In genomic region chr1:1406101-1406820, GRCh38 we compare ENCODE assay signal across 8 cellular contexts. TPM values are rescaled to one million over a fixed set of nuclear protein-coding genes. Genes with fewer than 3 reads are reported as not detected.
DNase-seq lines count a peak whose midpoint lies in the region; ATAC-seq and TF ChIP-seq lines count a peak whose summit lies in the region.

No MANE protein-coding gene starts in this region.

- ATAC-seq in body of pancreas: no peak
- ATAC-seq in lung (ENCODE audit: insufficient read depth, low FRiP score): no peak
- ATAC-seq in HG03571 (IDR thresholded peaks at IDR 0.05; ENCODE audit: unreplicated experiment): no peak
- no peak for ATAC-seq in GM18511 (IDR thresholded peaks at IDR 0.05; ENCODE audit: unreplicated experiment)

- TF ChIP-seq POLR2A in body of pancreas (IDR thresholded peaks at IDR 0.05) (no peak), uterus (IDR thresholded peaks at IDR 0.05) (no peak)

- WGBS in body of pancreas, 2 donors: 32 to 43% methylated on average over 40 to 41 of the region's 43 CpGs
- WGBS in lung, 2 donors: 41 to 44% methylated on average over 42 to 43 of the region's 43 CpGs

- H3K27me3 ChIP-seq in cardiac muscle cell (no peaks in the 10 kb centered on the region), body of pancreas (no peaks in the 10 kb centered on the region), lung (ENCODE audit: control insufficient read depth, insufficient read depth) (no peaks in the 10 kb centered on the region), uterus (no peaks in the 10 kb centered on the region)

- H3K4me3 ChIP-seq in cardiac muscle cell (peak overlapping the region; percentile 72), body of pancreas (peak overlapping the region; percentile 98 to 99), lung (peak overlapping the region; percentile 99), uterus (peak overlapping the region; percentile 84 to 88)

- no peak for DNase-seq in cardiac muscle cell (ENCODE audit: low read depth in 1 of 2, low spot score in 1 of 2)
- DNase-seq in cardiac septum (ENCODE audit: low spot score): no peak
- no peak for DNase-seq in body of pancreas
- no peak for DNase-seq in lung (ENCODE audit: low spot score)
- no peak for DNase-seq in uterus
- no peak for DNase-seq in SHP77 treated with DMSO at 0.1 percent for 48 hours (lab: John Stamatoyannopoulos, UW)

- no peaks in the 10 kb centered on the region for H3K9me3 ChIP-seq in cardiac muscle cell (ENCODE audit: low read depth)
- no peaks in the 10 kb centered on the region for H3K9me3 ChIP-seq in body of pancreas
- H3K9me3 ChIP-seq in lung (ENCODE audit: control insufficient read depth in 2 of 2, insufficient read depth in 1 of 2, low read length in 1 of 2): no peaks in the 10 kb centered on the region
- H3K9me3 ChIP-seq in uterus: no peaks in the 10 kb centered on the region

- H3K36me3 ChIP-seq in cardiac muscle cell (peaks cover 24% of the 10 kb centered on the region), body of pancreas (replicated peaks in 1 of 2; ENCODE audit: insufficient read depth in 1 of 2, low read depth in 2 of 2) (peaks cover 0 to 5% of the 10 kb centered on the region in 2 donors), lung (ENCODE audit: control insufficient read depth in 2 of 2, insufficient read depth in 2 of 2, low read length in 2 of 2) (peaks cover 6 to 29% of the 10 kb centered on the region in 2 donors), uterus (no peaks in the 10 kb centered on the region)

- intact Hi-C loops in cardiac septum (cut with DNase I): loop anchor here (2.0 kb wide), 1 partner anchor 31 kb away; the partner anchor contains the start of gene AURKAIP1
- intact Hi-C loops in body of pancreas (cut with DNase I): no loop called here
- intact Hi-C loops in uterus (cut with DNase I; ENCODE audit: low total_unique reads): no loop called here

- peak overlapping the region; percentile 84 for H3K27ac ChIP-seq in cardiac muscle cell
- H3K27ac ChIP-seq in body of pancreas: peak overlapping the region; percentile 40 to 89 (median 72)
- H3K27ac ChIP-seq in lung (ENCODE audit: low read depth in 1 of 2, low read length in 1 of 2): peak overlapping the region; percentile 85 to 96
- peak overlapping the region; percentile 72 to 82 for H3K27ac ChIP-seq in uterus

- peaks cover 11% of the 10 kb centered on the region for H3K4me1 ChIP-seq in cardiac muscle cell (ENCODE audit: low read depth)
- peaks cover 41% of the 10 kb centered on the region for H3K4me1 ChIP-seq in body of pancreas
- H3K4me1 ChIP-seq in lung (ENCODE audit: control insufficient read depth in 2 of 2, insufficient read depth in 2 of 2, low read length in 2 of 2): peaks cover 12 to 16% of the 10 kb centered on the region in 2 donors
- H3K4me1 ChIP-seq in uterus: peaks cover 7 to 19% of the 10 kb centered on the region in 2 donors

- TF ChIP-seq CTCF in cardiac muscle cell (IDR thresholded peaks at IDR 0.05; ENCODE audit: low read depth, low read length) (no peak), body of pancreas (IDR thresholded peaks at IDR 0.05) (no peak), lung (IDR thresholded peaks at IDR 0.05; ENCODE audit: control extremely low read depth, extremely low read depth) (no peak), uterus (IDR thresholded peaks at IDR 0.05) (no peak)

RNA-seq across cellular contexts. Expression of gene MRPL20, which starts 0.8 kb away (rescaled TPM):
- total RNA-seq in cardiac muscle cell (97.6 and 168 TPM in 2 replicates), cardiac septum (127 TPM), body of pancreas (10 to 100 TPM; 72.8 to 85.9 TPM), lung (100 to 1,000 TPM in 1 of 2 donors, 10 to 100 TPM in 1; 60.1 to 115 TPM), uterus (100 to 1,000 TPM in 1 of 4 donors, 10 to 100 TPM in 3; 34.3 to 114 (median 65.1) TPM)
- polyA plus RNA-seq in cardiac muscle cell (204 and 255 TPM in 2 replicates), lung (100 to 1,000 TPM; 129 to 181 TPM)

RNA-seq across cellular contexts. Expression of gene CCNL2, which starts 7.1 kb away (rescaled TPM):
- 183 and 230 TPM in 2 replicates for total RNA-seq in cardiac muscle cell
- 283 and 301 TPM in 2 replicates for polyA plus RNA-seq in cardiac muscle cell
- 78.6 TPM for total RNA-seq in cardiac septum
- total RNA-seq in body of pancreas: 100 to 1,000 TPM; 225 to 246 TPM
- total RNA-seq in lung: 100 to 1,000 TPM; 157 to 385 TPM
- polyA plus RNA-seq in lung: 100 to 1,000 TPM in 1 of 2 donors, 10 to 100 TPM in 1; 97.9 to 230 TPM
- total RNA-seq in uterus: 100 to 1,000 TPM; 207 to 351 (median 281) TPM

RNA-seq across cellular contexts. Expression of gene ANKRD65, which starts 14.8 kb away (rescaled TPM):
- total RNA-seq in cardiac muscle cell (0.49 and 0.60 TPM in 2 replicates), cardiac septum (1.8 TPM), body of pancreas (10 to 100 TPM; 11.2 to 15.5 TPM), lung (10 to 100 TPM; 30.2 to 54.2 TPM), uterus (10 to 100 TPM in 2 of 4 donors, 1 to 10 TPM in 2; 1.3 to 20.0 (median 6.7) TPM)
- polyA plus RNA-seq in cardiac muscle cell (0.32 and 2.0 TPM in 2 replicates), lung (10 to 100 TPM; 13.5 to 33.5 TPM)

RNA-seq across cellular contexts. Expression of gene VWA1, which starts 29.2 kb away (rescaled TPM):
- total RNA-seq in cardiac muscle cell (31.5 and 40.4 TPM in 2 replicates), cardiac septum (35.3 TPM), body of pancreas (10 to 100 TPM; 47.1 to 55.5 TPM), lung (10 to 100 TPM; 72.6 to 94.3 TPM), uterus (10 to 100 TPM; 15.6 to 67.1 (median 47.1) TPM)
- polyA plus RNA-seq in cardiac muscle cell (31.5 and 48.1 TPM in 2 replicates), lung (10 to 100 TPM; 51.7 to 65.6 TPM)

RNA-seq across cellular contexts. Expression of gene AURKAIP1, which starts 31.3 kb away (rescaled TPM):
- total RNA-seq in cardiac muscle cell (235 and 301 TPM in 2 replicates), cardiac septum (174 TPM), body of pancreas (10 to 100 TPM; 79.4 to 93.7 TPM), lung (100 to 1,000 TPM in 1 of 2 donors, 10 to 100 TPM in 1; 43.5 to 157 TPM), uterus (10 to 100 TPM; 13.2 to 75.8 (median 31.1) TPM)
- polyA plus RNA-seq in cardiac muscle cell (252 and 305 TPM in 2 replicates), lung (100 to 1,000 TPM; 179 to 208 TPM)
